In the genomic region with DNA sequence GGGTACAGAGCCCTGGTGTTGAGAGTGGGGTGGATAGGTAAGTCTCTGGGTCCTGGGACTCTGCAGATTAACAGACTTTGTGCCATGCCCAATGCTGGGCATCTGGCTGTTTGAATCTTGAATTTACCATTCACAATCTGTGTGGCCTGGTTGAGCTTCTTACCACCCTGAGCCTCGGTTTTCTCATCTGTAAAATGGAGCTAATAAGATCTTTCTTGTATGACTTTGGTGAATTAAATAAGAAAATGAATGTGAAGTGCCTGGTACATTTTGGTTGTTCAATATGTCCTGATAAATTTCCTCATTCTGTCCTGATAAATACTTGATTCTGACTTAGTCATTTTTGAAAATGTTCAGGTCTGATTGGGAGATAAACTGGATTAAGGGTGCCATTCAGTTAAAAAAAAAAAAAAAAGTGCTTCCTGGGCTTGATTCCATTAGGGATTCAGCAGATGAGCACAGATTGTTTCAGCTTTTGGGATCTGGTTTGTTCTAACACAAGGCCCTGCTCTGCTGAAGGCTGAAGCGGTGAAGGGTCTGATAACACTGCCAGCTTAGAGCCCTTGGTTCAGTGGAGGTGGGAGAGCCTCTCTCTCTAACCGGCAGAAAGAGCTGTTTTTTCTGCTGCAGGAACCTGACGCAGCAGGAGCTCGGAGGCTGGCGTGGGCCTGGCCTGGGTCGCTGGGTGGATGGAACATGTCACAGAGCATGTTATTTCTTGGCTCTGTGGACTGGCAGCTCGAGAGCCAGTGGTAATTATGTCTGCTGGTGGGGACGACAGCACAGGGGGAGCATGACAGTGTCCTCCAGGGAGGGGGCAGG, we compare ENCODE assay signal across 1 cellular context.
TF ChIP-seq lines count a peak whose summit lies in the region.

No MANE protein-coding gene starts in this region.

TF ChIP-seq in GM12878, 131 proteins besides CTCF, POLR2A, EP300 and RAD21:
- TF ChIP-seq NRF1 (conservative IDR thresholded peaks at IDR 0.05; ENCODE audit: low read depth, low read length) (no peak), HSF1 (IDR thresholded peaks at IDR 0.05; ENCODE audit: low read depth, low read length) (no peak), ZNF384 (IDR thresholded peaks at IDR 0.05; ENCODE audit: borderline replicate concordance, low read depth, low read length) (no peak), ZNF24 (IDR thresholded peaks at IDR 0.05) (no peak), HDAC2 (IDR thresholded peaks at IDR 0.05) (no peak), ATF7 (IDR thresholded peaks at IDR 0.05; ENCODE audit: low read depth) (no peak), BCL3 (IDR thresholded peaks at IDR 0.05; ENCODE audit: borderline replicate concordance, insufficient read depth, low read depth, low read length, poor library complexity, severe bottlenecking) (no peak), ZNF274 (IDR thresholded peaks at IDR 0.05; ENCODE audit: insufficient read depth, insufficient read length) (no peak), CEBPB (IDR thresholded peaks at IDR 0.05; ENCODE audit: borderline replicate concordance in 1 of 2, low read depth in 2 of 2, low read length in 2 of 2) (no peak), CREM (IDR thresholded peaks at IDR 0.05; ENCODE audit: low read depth) (no peak), PML (IDR thresholded peaks at IDR 0.05; ENCODE audit: low read length) (no peak), SMC3 (IDR thresholded peaks at IDR 0.05; ENCODE audit: borderline replicate concordance, low read length) (no peak), SRF (IDR thresholded peaks at IDR 0.05; ENCODE audit: low read depth in 2 of 2, low read length in 2 of 2) (no peak), REST (IDR thresholded peaks at IDR 0.05; ENCODE audit: low read depth, low read length) (no peak), SMARCA5 (IDR thresholded peaks at IDR 0.05) (no peak), HCFC1 (IDR thresholded peaks at IDR 0.05; ENCODE audit: low read length) (no peak), EED (IDR thresholded peaks at IDR 0.05; ENCODE audit: low read depth) (no peak), KAT2A (conservative IDR thresholded peaks at IDR 0.05; ENCODE audit: control insufficient read depth, low read depth, low read length) (no peak), TCF12 (IDR thresholded peaks at IDR 0.05; ENCODE audit: low read depth, low read length) (no peak)
- TF ChIP-seq, protein P1, sequence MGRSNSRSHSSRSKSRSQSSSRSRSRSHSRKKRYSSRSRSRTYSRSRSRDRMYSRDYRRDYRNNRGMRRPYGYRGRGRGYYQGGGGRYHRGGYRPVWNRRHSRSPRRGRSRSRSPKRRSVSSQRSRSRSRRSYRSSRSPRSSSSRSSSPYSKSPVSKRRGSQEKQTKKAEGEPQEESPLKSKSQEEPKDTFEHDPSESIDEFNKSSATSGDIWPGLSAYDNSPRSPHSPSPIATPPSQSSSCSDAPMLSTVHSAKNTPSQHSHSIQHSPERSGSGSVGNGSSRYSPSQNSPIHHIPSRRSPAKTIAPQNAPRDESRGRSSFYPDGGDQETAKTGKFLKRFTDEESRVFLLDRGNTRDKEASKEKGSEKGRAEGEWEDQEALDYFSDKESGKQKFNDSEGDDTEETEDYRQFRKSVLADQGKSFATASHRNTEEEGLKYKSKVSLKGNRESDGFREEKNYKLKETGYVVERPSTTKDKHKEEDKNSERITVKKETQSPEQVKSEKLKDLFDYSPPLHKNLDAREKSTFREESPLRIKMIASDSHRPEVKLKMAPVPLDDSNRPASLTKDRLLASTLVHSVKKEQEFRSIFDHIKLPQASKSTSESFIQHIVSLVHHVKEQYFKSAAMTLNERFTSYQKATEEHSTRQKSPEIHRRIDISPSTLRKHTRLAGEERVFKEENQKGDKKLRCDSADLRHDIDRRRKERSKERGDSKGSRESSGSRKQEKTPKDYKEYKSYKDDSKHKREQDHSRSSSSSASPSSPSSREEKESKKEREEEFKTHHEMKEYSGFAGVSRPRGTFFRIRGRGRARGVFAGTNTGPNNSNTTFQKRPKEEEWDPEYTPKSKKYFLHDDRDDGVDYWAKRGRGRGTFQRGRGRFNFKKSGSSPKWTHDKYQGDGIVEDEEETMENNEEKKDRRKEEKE (IDR thresholded peaks at IDR 0.05) = no peak
